ENCODE assay signal across 1 cellular context in genomic region chr1:167219646-167220536, GRCh38.
TF ChIP-seq lines count a peak whose summit lies in the region.

No MANE protein-coding gene starts in this region.

TF ChIP-seq in HepG2, 621 proteins besides CTCF, POLR2A, EP300 and RAD21 (continued from another document and continues in another):
- TF ChIP-seq ZNF687 (CRISPR knock-in tag; IDR thresholded peaks at IDR 0.05) (peak; percentile 97), HNF4A (CRISPR knock-in tag; IDR thresholded peaks at IDR 0.05) (no peak), U2AF1 (optimal IDR thresholded peaks at IDR 0.05; ENCODE audit: low read depth, low read length) (no peak), ZMYM3 (CRISPR knock-in tag; IDR thresholded peaks at IDR 0.05) (no peak), ZNF142 (CRISPR knock-in tag; IDR thresholded peaks at IDR 0.05) (peak; percentile 78), HMGA1 (CRISPR knock-in tag; conservative IDR thresholded peaks at IDR 0.05) (no peak), ZC3H13 (CRISPR knock-in tag; IDR thresholded peaks at IDR 0.05) (peak; percentile 97), GABPB1 (CRISPR knock-in tag; IDR thresholded peaks at IDR 0.05) (peak; percentile 73), PTBP1 (IDR thresholded peaks at IDR 0.05; ENCODE audit: low read depth, low read length, poor library complexity, severe bottlenecking) (no peak), TAF1 (CRISPR knock-in tag; IDR thresholded peaks at IDR 0.05) (peak; percentile 62), ZSCAN21 (CRISPR knock-in tag; IDR thresholded peaks at IDR 0.05; ENCODE audit: borderline replicate concordance) (peak; percentile 37; the same call in 1 of the 2 replicates), ATF7-NPFF (CRISPR knock-in tag; IDR thresholded peaks at IDR 0.05; ENCODE audit: low read depth) (0 out of 2 replicates have a peak, but pooled peaks have one; percentile 52), KDM2A (CRISPR knock-in tag; IDR thresholded peaks at IDR 0.05; ENCODE audit: borderline replicate concordance, low read depth) (peak; percentile 74; the same call in 1 of the 2 replicates), ARNT2 (CRISPR knock-in tag; IDR thresholded peaks at IDR 0.05; ENCODE audit: low read depth) (peak; percentile 56), RBM22 (optimal IDR thresholded peaks at IDR 0.05; ENCODE audit: low read length) (no peak), RBFOX2 (IDR thresholded peaks at IDR 0.05; ENCODE audit: low read depth, low read length) (peak; percentile 70), ERF (CRISPR knock-in tag; IDR thresholded peaks at IDR 0.05) (0 out of 2 replicates have a peak, but pooled peaks have one; percentile 40), ZNF44 (CRISPR knock-in tag; IDR thresholded peaks at IDR 0.05) (no peak), RFXAP (CRISPR knock-in tag; IDR thresholded peaks at IDR 0.05; ENCODE audit: borderline replicate concordance) (peak; percentile 38; the same call in 1 of the 2 replicates), RBM39 (IDR thresholded peaks at IDR 0.05; ENCODE audit: low read depth, low read length, poor library complexity, severe bottlenecking) (peak; percentile 93), ZC3H4 (CRISPR knock-in tag; IDR thresholded peaks at IDR 0.05; ENCODE audit: borderline replicate concordance) (peak; percentile 85), MIER3 (CRISPR knock-in tag; IDR thresholded peaks at IDR 0.05; ENCODE audit: borderline replicate concordance) (0 out of 2 replicates have a peak, but pooled peaks have one; percentile 6), ZNF780A (CRISPR knock-in tag; IDR thresholded peaks at IDR 0.05) (peak; percentile 53; the same call in 1 of the 2 replicates), ZNF547 (CRISPR knock-in tag; IDR thresholded peaks at IDR 0.05) (no peak; the same call in 1 of the 2 replicates), ASH2L (IDR thresholded peaks at IDR 0.05; ENCODE audit: insufficient read length, low read depth, low read length) (peak; percentile 43), ZNF850 (CRISPR knock-in tag; conservative IDR thresholded peaks at IDR 0.05) (no peak), SMARCE1 (IDR thresholded peaks at IDR 0.05; ENCODE audit: borderline replicate concordance) (no peak), ZFP90 (CRISPR knock-in tag; IDR thresholded peaks at IDR 0.05; ENCODE audit: borderline replicate concordance) (no peak), PAX8 (CRISPR knock-in tag; IDR thresholded peaks at IDR 0.05; ENCODE audit: borderline replicate concordance) (no peak), RERE (CRISPR knock-in tag; IDR thresholded peaks at IDR 0.05; ENCODE audit: low read depth) (0 out of 2 replicates have a peak, but pooled peaks have one; percentile 10), AGO1 (IDR thresholded peaks at IDR 0.05; ENCODE audit: low read depth, low read length, poor library complexity, severe bottlenecking) (no peak), ZNF749 (CRISPR knock-in tag; IDR thresholded peaks at IDR 0.05; ENCODE audit: borderline replicate concordance) (peak; percentile 75; the same call in 1 of the 2 replicates), RXRA (CRISPR knock-in tag; IDR thresholded peaks at IDR 0.05) (peak; percentile 36; the same call in 1 of the 2 replicates), TOE1 (CRISPR knock-in tag; IDR thresholded peaks at IDR 0.05) (no peak), ZNF572 (CRISPR knock-in tag; IDR thresholded peaks at IDR 0.05) (no peak)
- TF ChIP-seq, protein P1, sequence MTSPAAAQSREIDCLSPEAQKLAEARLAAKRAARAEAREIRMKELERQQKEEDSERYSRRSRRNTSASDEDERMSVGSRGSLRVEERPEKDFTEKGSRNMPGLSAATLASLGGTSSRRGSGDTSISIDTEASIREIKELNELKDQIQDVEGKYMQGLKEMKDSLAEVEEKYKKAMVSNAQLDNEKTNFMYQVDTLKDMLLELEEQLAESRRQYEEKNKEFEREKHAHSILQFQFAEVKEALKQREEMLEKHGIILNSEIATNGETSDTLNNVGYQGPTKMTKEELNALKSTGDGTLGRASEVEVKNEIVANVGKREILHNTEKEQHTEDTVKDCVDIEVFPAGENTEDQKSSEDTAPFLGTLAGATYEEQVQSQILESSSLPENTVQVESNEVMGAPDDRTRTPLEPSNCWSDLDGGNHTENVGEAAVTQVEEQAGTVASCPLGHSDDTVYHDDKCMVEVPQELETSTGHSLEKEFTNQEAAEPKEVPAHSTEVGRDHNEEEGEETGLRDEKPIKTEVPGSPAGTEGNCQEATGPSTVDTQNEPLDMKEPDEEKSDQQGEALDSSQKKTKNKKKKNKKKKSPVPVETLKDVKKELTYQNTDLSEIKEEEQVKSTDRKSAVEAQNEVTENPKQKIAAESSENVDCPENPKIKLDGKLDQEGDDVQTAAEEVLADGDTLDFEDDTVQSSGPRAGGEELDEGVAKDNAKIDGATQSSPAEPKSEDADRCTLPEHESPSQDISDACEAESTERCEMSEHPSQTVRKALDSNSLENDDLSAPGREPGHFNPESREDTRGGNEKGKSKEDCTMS (CRISPR knock-in tag; conservative IDR thresholded peaks at IDR 0.05), result no peak
- TF ChIP-seq, protein P2, sequence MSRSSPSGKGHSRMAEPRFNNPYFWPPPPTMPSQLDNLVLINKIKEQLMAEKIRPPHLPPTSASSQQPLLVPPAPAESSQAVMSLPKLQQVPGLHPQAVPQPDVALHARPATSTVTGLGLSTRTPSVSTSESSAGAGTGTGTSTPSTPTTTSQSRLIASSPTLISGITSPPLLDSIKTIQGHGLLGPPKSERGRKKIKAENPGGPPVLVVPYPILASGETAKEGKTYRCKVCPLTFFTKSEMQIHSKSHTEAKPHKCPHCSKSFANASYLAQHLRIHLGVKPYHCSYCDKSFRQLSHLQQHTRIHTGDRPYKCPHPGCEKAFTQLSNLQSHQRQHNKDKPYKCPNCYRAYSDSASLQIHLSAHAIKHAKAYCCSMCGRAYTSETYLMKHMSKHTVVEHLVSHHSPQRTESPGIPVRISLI (CRISPR knock-in tag; IDR thresholded peaks at IDR 0.05; ENCODE audit: borderline replicate concordance), result 0 out of 2 replicates have a peak, but pooled peaks have one; percentile 34
- TF ChIP-seq, protein P3, sequence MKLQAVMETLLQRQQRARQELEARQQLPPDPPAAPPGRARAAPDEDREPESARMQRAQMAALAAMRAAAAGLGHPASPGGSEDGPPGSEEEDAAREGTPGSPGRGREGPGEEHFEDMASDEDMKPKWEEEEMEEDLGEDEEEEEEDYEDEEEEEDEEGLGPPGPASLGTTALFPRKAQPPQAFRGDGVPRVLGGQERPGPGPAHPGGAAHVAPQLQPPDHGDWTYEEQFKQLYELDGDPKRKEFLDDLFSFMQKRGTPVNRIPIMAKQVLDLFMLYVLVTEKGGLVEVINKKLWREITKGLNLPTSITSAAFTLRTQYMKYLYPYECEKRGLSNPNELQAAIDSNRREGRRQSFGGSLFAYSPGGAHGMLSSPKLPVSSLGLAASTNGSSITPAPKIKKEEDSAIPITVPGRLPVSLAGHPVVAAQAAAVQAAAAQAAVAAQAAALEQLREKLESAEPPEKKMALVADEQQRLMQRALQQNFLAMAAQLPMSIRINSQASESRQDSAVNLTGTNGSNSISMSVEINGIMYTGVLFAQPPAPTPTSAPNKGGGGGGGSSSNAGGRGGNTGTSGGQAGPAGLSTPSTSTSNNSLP (IDR thresholded peaks at IDR 0.05; ENCODE audit: low read depth, low read length), result no peak
